In the genomic region with DNA sequence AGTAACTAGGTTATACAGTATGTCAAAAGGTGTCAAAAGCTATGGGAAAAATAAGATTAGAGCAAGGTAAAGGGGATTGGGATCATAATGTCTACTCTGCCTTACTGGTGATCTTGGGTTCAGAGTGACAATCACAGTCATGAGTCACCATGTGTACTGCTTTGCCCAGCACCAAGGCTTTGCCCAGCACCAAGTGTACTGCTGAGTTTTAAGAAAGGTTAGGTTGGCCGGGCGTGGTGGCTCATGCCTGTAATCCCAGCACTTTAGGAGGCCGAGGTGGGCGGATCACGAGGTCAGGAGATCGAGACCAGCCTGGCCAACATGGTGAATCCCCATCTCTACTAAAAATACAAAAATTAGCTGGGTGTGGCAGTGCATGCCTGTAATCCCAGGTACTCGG, we compare ENCODE assay signal across 5 cellular contexts. TPM values are rescaled to one million over a fixed set of nuclear protein-coding genes. Genes with fewer than 3 reads are reported as not detected.
"Had no signal": no experiment of that assay in that cellular context is flagged by ENCODE, and none has a peak within 500 bp of the region (broad histone marks: within the 10 kb centered on the region; RNA-seq: fewer than 3 reads in every experiment).

No MANE protein-coding gene starts in this region.

RNA-seq across cellular contexts. Expression of gene KITLG, which starts 32.3 kb away (rescaled TPM):
- total RNA-seq: activated B cell treated with CpG ODN at 0.5 μM for 24 hours; activated CD8-positive, alpha-beta T cell treated with anti-CD3 and anti-CD28 coated beads for 36 hours; activated naive CD4-positive, alpha-beta T cell treated with anti-CD3 and anti-CD28 coated beads, Interleukin-2, amount 50 U/mL, for 72 hours; activated T-helper 1 cell treated with anti-CD3 and anti-CD28 coated beads, Interleukin-12 subunit alpha, Interleukin-12 subunit beta, Interleukin-2, Interleukin-4 antibody, amounts not matched to agents 30 ng/mL and 10 ng/mL and 1 ng/mL, durations not matched to agents 14 hours and 24 hours and 36 hours; T-helper 1 cell treated with Interleukin-12 subunit alpha and Interleukin-12 subunit beta and Interleukin-4 antibody, amounts not matched to agents 30 ng/mL and 1 ng/mL, for 36 hours had no signal
